In the genomic region with DNA sequence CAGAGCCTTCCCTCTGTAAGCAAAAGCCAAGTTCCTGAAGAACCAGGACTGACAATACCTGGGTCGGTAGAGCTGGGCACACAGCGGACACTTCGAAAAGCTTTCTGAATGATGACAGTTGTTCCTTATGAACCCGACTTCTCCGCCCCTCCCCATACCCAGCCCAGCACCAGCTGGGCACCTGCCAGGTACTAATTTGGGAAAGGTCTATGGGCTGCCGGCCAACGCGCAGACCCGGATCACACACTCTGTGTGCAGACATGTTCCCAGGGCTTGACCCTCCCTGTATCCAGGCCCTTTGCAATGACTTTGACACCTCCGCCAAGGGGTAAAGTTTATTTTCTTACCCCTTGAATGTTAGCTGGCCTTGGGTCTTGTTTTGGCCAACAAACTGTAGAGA, we compare ENCODE assay signal across 25 cellular contexts. TPM values are rescaled to one million over a fixed set of nuclear protein-coding genes. Genes with fewer than 3 reads are reported as not detected.
DNase-seq lines count a peak whose midpoint lies in the region; ATAC-seq, FAIRE-seq and TF ChIP-seq lines count a peak whose summit lies in the region.
"Had no signal": no experiment of that assay in that cellular context is flagged by ENCODE, and none has a peak within 500 bp of the region (broad histone marks: within the 10 kb centered on the region; RNA-seq: fewer than 3 reads in every experiment).

No MANE protein-coding gene starts in this region.

- TF ChIP-seq CTCF in heart right ventricle (IDR thresholded peaks at IDR 0.05) (no peak), D721Med (IDR thresholded peaks at IDR 0.05; ENCODE audit: insufficient read depth, missing control alignments) (no peak)

- no peak for ATAC-seq in activated T-helper 17 cell treated with anti-CD3 and anti-CD28 coated beads, Interleukin-2, amount 50 U/mL, for 72 hours (replicated peaks)
- peak; percentile 47 to 87 (median 78) for ATAC-seq in heart right ventricle
- ATAC-seq: HCT116, Panc1 had no signal

- DNase-seq in NCI-H1105 treated with DMSO at 0.1 percent for 48 hours (lab: John Stamatoyannopoulos, UW) (peak; percentile 49), NCI-H1105 (lab: John Stamatoyannopoulos, UW) (no peak), heart right ventricle (peak; percentile 45 to 63), D721Med (ENCODE audit: insufficient read length, low spot score) (no peak), mucosa of gallbladder (ENCODE audit: low spot score) (no peak)
- no peak for DNase-seq in activated CD4-positive, alpha-beta T cell treated with anti-CD3 and anti-CD28 coated beads, Interleukin-2, amount 50 U/mL, for 4 hours
- DNase-seq: ACHN; Caco-2; CD4-positive, alpha-beta memory T cell; DND-41; GOT3; KBM-7; MM.1S; NCI-H1048; NCI-H1436 treated with DMSO at 0.1 percent for 48 hours; NCI-H1930; NCI-H510A had no signal

- FAIRE-seq in D721Med (lab: Jason Lieb, UNC) = no peak
- FAIRE-seq: GM12892 had no signal

- no peak overlapping the region for H3K4me3 Mint-ChIP-seq in activated T-helper 17 cell treated with anti-CD3 and anti-CD28 coated beads, Interleukin-2, amount 50 U/mL, for 72 hours
- H3K4me3 Mint-ChIP-seq: CD4-positive, alpha-beta memory T cell had no signal

- intact Hi-C loops in heart right ventricle (cut with DNase I) = no loop called here

- no peaks in the 10 kb centered on the region for H3K36me3 Mint-ChIP-seq in activated T-helper 17 cell treated with anti-CD3 and anti-CD28 coated beads, Interleukin-2, amount 50 U/mL, for 72 hours (ENCODE audit: low read depth)

- H3K27ac ChIP-seq in heart right ventricle = peak overlapping the region; percentile 48 to 79 (median 65)
- H3K27ac ChIP-seq in subcutaneous abdominal adipose tissue (ENCODE audit: low read depth, low read length) = peak overlapping the region; percentile 57
- H3K27ac ChIP-seq: 22Rv1, SJSA1 had no signal

- H3K4me1 Mint-ChIP-seq in activated T-helper 17 cell treated with anti-CD3 and anti-CD28 coated beads, Interleukin-2, amount 50 U/mL, for 72 hours = peaks cover 10% of the 10 kb centered on the region

- H3K27me3 ChIP-seq in heart right ventricle = no peaks in the 10 kb centered on the region
- H3K27me3 ChIP-seq in subcutaneous abdominal adipose tissue (ENCODE audit: control insufficient read depth in 5 of 5, insufficient read depth in 4 of 5, low read length in 5 of 5) = no peaks in the 10 kb centered on the region
- H3K27me3 ChIP-seq: BLaER1 treated with 17β-estradiol and CSF1 and Interleukin-3, amounts not matched to agents 10 nM and 100 nM; SJSA1 had no signal

- peaks cover 25 to 93% (median 66%) of the 10 kb centered on the region in 9 donors for H3K4me1 ChIP-seq in heart right ventricle
- peaks cover 0 to 41% (median 24%) of the 10 kb centered on the region in 5 donors for H3K4me1 ChIP-seq in subcutaneous abdominal adipose tissue (ENCODE audit: control insufficient read depth in 5 of 5, insufficient read depth in 5 of 5, low read length in 5 of 5)
- H3K4me1 ChIP-seq: SJSA1 had no signal

- whole genome bisulfite sequencing in heart right ventricle, 2 donors = 35 to 53% methylated on average over 10 of the region's 10 CpGs

- H3K36me3 ChIP-seq in heart right ventricle = no peaks in the 10 kb centered on the region
- H3K36me3 ChIP-seq in subcutaneous abdominal adipose tissue (ENCODE audit: control insufficient read depth in 5 of 5, insufficient read depth in 5 of 5, low read length in 5 of 5) = no peaks in the 10 kb centered on the region
- H3K36me3 ChIP-seq: SJSA1 had no signal

- H3K27me3 Mint-ChIP-seq in activated T-helper 17 cell treated with anti-CD3 and anti-CD28 coated beads, Interleukin-2, amount 50 U/mL, for 72 hours = no peaks in the 10 kb centered on the region
- H3K27me3 Mint-ChIP-seq: CD4-positive, alpha-beta memory T cell had no signal

- H3K9me3 Mint-ChIP-seq in activated T-helper 17 cell treated with anti-CD3 and anti-CD28 coated beads, Interleukin-2, amount 50 U/mL, for 72 hours = no peaks in the 10 kb centered on the region
- H3K9me3 Mint-ChIP-seq: CD4-positive, alpha-beta memory T cell had no signal

- H3K4me3 ChIP-seq in heart right ventricle (no peak overlapping the region), subcutaneous abdominal adipose tissue (ENCODE audit: low read depth in 1 of 5, low read length in 5 of 5) (no peak overlapping the region)
- H3K4me3 ChIP-seq: BLaER1 treated with 17β-estradiol and CSF1 and Interleukin-3, amounts not matched to agents 10 nM and 100 nM; SJSA1 had no signal

- H3K9ac ChIP-seq in subcutaneous abdominal adipose tissue (ENCODE audit: low read length in 5 of 5) = peak overlapping the region in 1 of 5 donors; percentile 41
- H3K9ac ChIP-seq: BLaER1 treated with 17β-estradiol and CSF1 and Interleukin-3, amounts not matched to agents 10 nM and 100 nM had no signal

- no peaks in the 10 kb centered on the region for H3K9me3 ChIP-seq in heart right ventricle
- H3K9me3 ChIP-seq in subcutaneous abdominal adipose tissue (ENCODE audit: control insufficient read depth in 5 of 5, low read length in 5 of 5) = no peaks in the 10 kb centered on the region
- H3K9me3 ChIP-seq: BLaER1 treated with 17β-estradiol and CSF1 and Interleukin-3, amounts not matched to agents 10 nM and 100 nM; Caco-2; SJSA1 had no signal

- peak overlapping the region; percentile 66 for H3K27ac Mint-ChIP-seq in activated T-helper 17 cell treated with anti-CD3 and anti-CD28 coated beads, Interleukin-2, amount 50 U/mL, for 72 hours
- H3K27ac Mint-ChIP-seq: CD4-positive, alpha-beta memory T cell had no signal

RNA-seq across cellular contexts. Expression of a gene that starts 18.8 kb away (rescaled TPM):
- 10 to 100 TPM; 32.1 to 48.9 TPM for total RNA-seq in activated T-helper 17 cell treated with anti-CD3 and anti-CD28 coated beads, Interleukin-2, amount 50 U/mL, for 72 hours
- total RNA-seq in heart right ventricle = 100 to 1,000 TPM in 3 of 10 donors, 10 to 100 TPM in 7; 67.5 to 152 (median 92.7) TPM
- polyA plus RNA-seq in heart right ventricle = 100 to 1,000 TPM in 1 of 2 donors, 10 to 100 TPM in 1; 47.1 to 108 TPM
- total RNA-seq in mucosa of gallbladder = 187 TPM

Comparison
In these comparisons a context has a peak if more than half of its experiments do, and no peak if none do; other contexts are left out.
1. DNase-seq: peak in NCI-H1105 treated with DMSO at 0.1 percent for 48 hours (single experiment) and heart right ventricle (2 of 2); none in NCI-H1105 (single experiment), activated CD4-positive, alpha-beta T cell treated with anti-CD3 and anti-CD28 coated beads, Interleukin-2, amount 50 U/mL, for 4 hours (0 of 2), D721Med (single experiment) and mucosa of gallbladder (single experiment).